Comparison of ENCODE assay signal across 22 cellular contexts in the genomic region with DNA sequence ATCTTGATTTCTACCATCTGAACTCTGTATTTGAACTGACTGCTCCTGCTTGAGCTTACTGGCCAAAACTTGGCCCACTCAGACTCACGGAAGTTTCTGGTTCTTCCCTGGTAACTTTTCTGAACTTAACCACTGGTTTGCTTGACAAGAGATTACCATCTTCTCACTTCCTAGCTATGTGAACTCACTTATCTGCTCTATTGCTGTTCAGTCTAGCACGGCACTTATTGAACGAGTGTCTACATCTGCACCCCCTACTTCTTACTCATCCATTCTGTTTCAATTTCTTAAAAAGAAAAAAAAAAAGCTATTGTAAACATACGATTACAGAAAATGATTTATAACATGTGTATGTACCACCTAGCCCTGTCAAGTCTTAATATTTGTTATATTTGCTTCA. TPM values are rescaled to one million over a fixed set of nuclear protein-coding genes. Genes with fewer than 3 reads are reported as not detected.
DNase-seq lines count a peak whose midpoint lies in the region; ATAC-seq and TF ChIP-seq lines count a peak whose summit lies in the region.
"Had no signal": no experiment of that assay in that cellular context is flagged by ENCODE, and none has a peak within 500 bp of the region (broad histone marks: within the 10 kb centered on the region; RNA-seq: fewer than 3 reads in every experiment).

No MANE protein-coding gene starts in this region.

- no peak overlapping the region for H3K4me3 ChIP-seq in mammary epithelial cell (replicated peaks in 1 of 3; ENCODE audit: insufficient read depth in 1 of 3, low read depth in 2 of 3, low read length in 3 of 3)
- no peak overlapping the region for H3K4me3 ChIP-seq in HL-60 (replicated peaks; ENCODE audit: insufficient read depth, low read length)
- peak overlapping the region; percentile 28 for H3K4me3 ChIP-seq in endodermal cell (ENCODE audit: low read length)
- H3K4me3 ChIP-seq in suprapubic skin: no peak overlapping the region
- H3K4me3 ChIP-seq: A549 had no signal

- dilution Hi-C loops in mammary epithelial cell (cut with HindIII; ENCODE audit: low sequenced_read_pairs): no loop called here

- no peak overlapping the region for H2AFZ ChIP-seq in mammary epithelial cell (ENCODE audit: low read depth, low read length)

- TF ChIP-seq POLR2A in suprapubic skin (IDR thresholded peaks at IDR 0.05): no peak

- H3K9me3 Mint-ChIP-seq in MCF 10A (ENCODE audit: unreplicated experiment) (no peaks in the 10 kb centered on the region), endodermal cell (no peaks in the 10 kb centered on the region)
- H3K9me3 Mint-ChIP-seq in stimulated activated effector memory CD8-positive, alpha-beta T cell treated with anti-CD3 and anti-CD28 coated beads, Interleukin-12 subunit alpha, Interleukin-12 subunit beta, amount 100 ng/mL, for 72 hours: no peaks in the 10 kb centered on the region

- in situ Hi-C loops in mammary epithelial cell (cut with MboI; ENCODE audit: low sequenced_read_pairs in 2 of 2): no loop called here

- H3K36me3 ChIP-seq in mammary epithelial cell (ENCODE audit: insufficient read depth, low read length) (peaks cover 52% of the 10 kb centered on the region), endodermal cell (ENCODE audit: control insufficient read depth, insufficient read depth, low read length) (peaks cover 93% of the 10 kb centered on the region), suprapubic skin (no peaks in the 10 kb centered on the region)

- H3K4me2 ChIP-seq in mammary epithelial cell (ENCODE audit: insufficient read depth, low read depth, low read length): no peak overlapping the region
- H3K4me2 ChIP-seq: A549, SK-N-SH had no signal

- no peak overlapping the region for H3K4me3 Mint-ChIP-seq in MCF 10A (ENCODE audit: unreplicated experiment)
- no peak overlapping the region for H3K4me3 Mint-ChIP-seq in endodermal cell
- no peak overlapping the region for H3K4me3 Mint-ChIP-seq in stimulated activated effector memory CD8-positive, alpha-beta T cell treated with anti-CD3 and anti-CD28 coated beads, Interleukin-12 subunit alpha, Interleukin-12 subunit beta, amount 100 ng/mL, for 72 hours

- no TSS peak for BruUV-seq in MCF 10A (replicated peaks; lab: Mats Ljungman, UMichigan)
- no TSS peak for BruUV-seq in mammary epithelial cell (replicated peaks; lab: Mats Ljungman, UMichigan)

- POLR2A ChIA-PET in MCF 10A (lab: Yijun Ruan, JAX): interaction anchor here (0.7 to 1.2 kb wide), 3 partner anchors 29 to 131 kb away, joined by 3 to 5 read pairs (median 4); a partner anchor contains a TSS

- H3K79me2 ChIP-seq in mammary epithelial cell (ENCODE audit: insufficient read depth, low read length): peaks cover 85% of the 10 kb centered on the region

- H3K9me3 ChIP-seq in mammary epithelial cell (replicated peaks; ENCODE audit: insufficient read depth, low read length): no peaks in the 10 kb centered on the region
- H3K9me3 ChIP-seq in endodermal cell (ENCODE audit: control insufficient read depth, low read length): no peaks in the 10 kb centered on the region
- no peaks in the 10 kb centered on the region for H3K9me3 ChIP-seq in suprapubic skin
- H3K9me3 ChIP-seq: A549, BE2C, SK-N-SH had no signal

- H3K27ac ChIP-seq in mammary epithelial cell (ENCODE audit: insufficient read depth, low read depth, low read length) (no peak overlapping the region), HL-60 (replicated peaks) (peak overlapping the region; percentile 65), endodermal cell (ENCODE audit: low read depth, low read length) (no peak overlapping the region), suprapubic skin (no peak overlapping the region)
- H3K27ac ChIP-seq: A549, RWPE1 had no signal

- peaks cover 3% of the 10 kb centered on the region for H3K4me1 ChIP-seq in mammary epithelial cell (ENCODE audit: insufficient read depth, low read length)
- H3K4me1 ChIP-seq in endodermal cell (ENCODE audit: control insufficient read depth, insufficient read depth, low read length): no peaks in the 10 kb centered on the region
- no peaks in the 10 kb centered on the region for H3K4me1 ChIP-seq in suprapubic skin
- H3K4me1 ChIP-seq: BE2C had no signal

- TF ChIP-seq EP300 in suprapubic skin (IDR thresholded peaks at IDR 0.05): no peak

- peaks cover 15% of the 10 kb centered on the region for H3K36me3 Mint-ChIP-seq in MCF 10A (ENCODE audit: insufficient read depth, unreplicated experiment)
- H3K36me3 Mint-ChIP-seq in endodermal cell (ENCODE audit: low read depth): peaks cover 49% of the 10 kb centered on the region
- H3K36me3 Mint-ChIP-seq in stimulated activated effector memory CD8-positive, alpha-beta T cell treated with anti-CD3 and anti-CD28 coated beads, Interleukin-12 subunit alpha, Interleukin-12 subunit beta, amount 100 ng/mL, for 72 hours: peaks cover 73% of the 10 kb centered on the region

- CTCF ChIA-PET in MCF 10A (lab: Yijun Ruan, JAX): interaction anchor here (0.9 to 11.0 kb wide), 7 partner anchors 13 to 204 kb away, joined by 3 to 268 read pairs (median 5); no protein-coding TSS in a partner anchor
- CTCF ChIA-PET in mammary epithelial cell (lab: Charles Lee; ENCODE audit: low non-redundant PET): no interaction called here

- no peaks in the 10 kb centered on the region for H3K27me3 ChIP-seq in mammary epithelial cell (ENCODE audit: insufficient read depth, low read length)
- no peaks in the 10 kb centered on the region for H3K27me3 ChIP-seq in HL-60 (ENCODE audit: insufficient read depth, poor library complexity, severe bottlenecking)
- no peaks in the 10 kb centered on the region for H3K27me3 ChIP-seq in endodermal cell (ENCODE audit: control insufficient read depth, insufficient read depth, low read length, poor library complexity, severe bottlenecking)
- H3K27me3 ChIP-seq in suprapubic skin: no peaks in the 10 kb centered on the region
- H3K27me3 ChIP-seq: BE2C had no signal

- H4K20me1 ChIP-seq in mammary epithelial cell (ENCODE audit: insufficient read depth, low read length): no peaks in the 10 kb centered on the region

- no peak for ATAC-seq in stimulated activated effector memory CD8-positive, alpha-beta T cell treated with anti-CD3 and anti-CD28 coated beads, Interleukin-12 subunit alpha, Interleukin-12 subunit beta, amount 100 ng/mL, for 72 hours
- no peak for ATAC-seq in GM19395 (IDR thresholded peaks at IDR 0.05; ENCODE audit: unreplicated experiment)
- ATAC-seq: A549 had no signal

- WGBS in mammary epithelial cell (ENCODE audit: low coverage, missing lambda C conversion rate): 98% methylated on average over 4 of the region's 4 CpGs
- WGBS in endodermal cell (ENCODE audit: insufficient coverage in 1 of 2, insufficient read length in 1 of 2), 2 experiments: 93 to 100% methylated on average over 1 to 4 of the region's 4 CpGs
- 84% methylated on average over 4 of the region's 4 CpGs for WGBS in suprapubic skin

- intact Hi-C loops in MCF 10A (cut with micrococcal nuclease) (no loop called here), mammary epithelial cell (cut with micrococcal nuclease) (no loop called here)

- DNase-seq in MCF 10A (ENCODE audit: unreplicated experiment) (no peak), mammary epithelial cell (no peak), HL-60 (ENCODE audit: low read depth in 1 of 2, low spot score in 1 of 2) (no peak), endodermal cell (no peak), nucleus accumbens (lab: John Stamatoyannopoulos, UW) (no peak), suprapubic skin (ENCODE audit: low spot score in 2 of 2) (no peak)
- DNase-seq in stimulated activated effector memory CD8-positive, alpha-beta T cell treated with anti-CD3 and anti-CD28 coated beads, Interleukin-12 subunit alpha, Interleukin-12 subunit beta, amount 100 ng/mL, for 72 hours (ENCODE audit: low spot score in 2 of 2): no peak
- DNase-seq: BE2C, GDM1, H7, KBM-7, NCI-H1092 treated with DMSO at 0.1 percent for 48 hours, NCI-H146, NCI-H2029, NCI-H226, NCI-H510A treated with DMSO at 0.1 percent for 48 hours, NCI-H748 treated with DMSO at 0.1 percent for 48 hours, SHP77 treated with DMSO at 0.1 percent for 48 hours, SK-N-SH had no signal

- peaks cover 26% of the 10 kb centered on the region for H3K4me1 Mint-ChIP-seq in MCF 10A (ENCODE audit: insufficient read depth, unreplicated experiment)
- peaks cover 8% of the 10 kb centered on the region for H3K4me1 Mint-ChIP-seq in endodermal cell
- H3K4me1 Mint-ChIP-seq in stimulated activated effector memory CD8-positive, alpha-beta T cell treated with anti-CD3 and anti-CD28 coated beads, Interleukin-12 subunit alpha, Interleukin-12 subunit beta, amount 100 ng/mL, for 72 hours: peaks cover 27% of the 10 kb centered on the region

- H3K9ac ChIP-seq in mammary epithelial cell (ENCODE audit: insufficient read depth, low read length) (no peak overlapping the region), endodermal cell (ENCODE audit: extremely low read depth, low read length, poor library complexity, severe bottlenecking) (no peak overlapping the region)
- H3K9ac ChIP-seq: SK-N-SH had no signal

- no peaks in the 10 kb centered on the region for H3K27me3 Mint-ChIP-seq in MCF 10A (ENCODE audit: insufficient read depth, unreplicated experiment)
- no peaks in the 10 kb centered on the region for H3K27me3 Mint-ChIP-seq in endodermal cell (ENCODE audit: insufficient read depth)

- no peak for TF ChIP-seq CTCF in MCF 10A (IDR thresholded peaks at IDR 0.05; ENCODE audit: unreplicated experiment)
- TF ChIP-seq CTCF in mammary epithelial cell (conservative IDR thresholded peaks at IDR 0.05 in 1 of 2, IDR thresholded peaks at IDR 0.05 in 1 of 2; ENCODE audit: extremely low read depth in 1 of 2, insufficient read depth in 1 of 2, low read depth in 1 of 2, low read length in 2 of 2): no peak
- TF ChIP-seq CTCF in HL-60 (IDR thresholded peaks at IDR 0.05; ENCODE audit: insufficient read depth, low read length): no peak
- no peak for TF ChIP-seq CTCF in endodermal cell (conservative IDR thresholded peaks at IDR 0.05)
- no peak for TF ChIP-seq CTCF in suprapubic skin (IDR thresholded peaks at IDR 0.05)

- H3K27ac Mint-ChIP-seq in MCF 10A (ENCODE audit: low read depth, unreplicated experiment) (peak overlapping the region; percentile 65), endodermal cell (no peak overlapping the region)
- peak overlapping the region; percentile 11 for H3K27ac Mint-ChIP-seq in stimulated activated effector memory CD8-positive, alpha-beta T cell treated with anti-CD3 and anti-CD28 coated beads, Interleukin-12 subunit alpha, Interleukin-12 subunit beta, amount 100 ng/mL, for 72 hours

RNA-seq across cellular contexts. Expression of a gene that starts 9.0 kb away (rescaled TPM):
- 14.7 and 21.6 TPM in 2 replicates for total RNA-seq in MCF 10A (2022)
- total RNA-seq in mammary epithelial cell: 10 to 100 TPM in 1 of 2 donors, under 1 TPM in 1; 0.83 to 32.7 TPM
- polyA plus RNA-seq in mammary epithelial cell: 15.1 TPM
- polyA minus RNA-seq in mammary epithelial cell: 18.2 TPM
- 10 to 100 TPM; 20.1 to 30.3 TPM for total RNA-seq in endodermal cell
- polyA plus RNA-seq in endodermal cell (2013, experiment 1 of 2): 29.4 TPM
- 34.1 TPM for polyA plus RNA-seq in endodermal cell (2013, experiment 2 of 2)
- 1 to 10 TPM; 1.7 to 9.1 (median 3.2) TPM for total RNA-seq in suprapubic skin

RNA-seq across cellular contexts. Expression of a gene that starts 28.8 kb away (rescaled TPM):
- total RNA-seq in MCF 10A (2022) (99.1 and 170 TPM in 2 replicates), mammary epithelial cell (100 to 1,000 TPM in 1 of 2 donors, 10 to 100 TPM in 1; 17.5 to 184 TPM), endodermal cell (1 to 10 TPM in 1 of 2 donors, under 1 TPM in 1; 0.73 to 1.0 TPM), suprapubic skin (1 to 10 TPM in 1 of 4 donors, under 1 TPM in 2, not detected in 1; 0.49 to 1.1 (median 0.76) TPM)
- 26.3 TPM for polyA plus RNA-seq in mammary epithelial cell
- 69.9 TPM for polyA minus RNA-seq in mammary epithelial cell
- polyA plus RNA-seq in endodermal cell (2013, experiment 1 of 2): 0.21 TPM
- polyA plus RNA-seq in endodermal cell (2013, experiment 2 of 2): 0.25 TPM
- polyA plus RNA-seq: SK-N-SH had no signal

RNA-seq across cellular contexts. Expression of a gene that starts 34.6 kb away (rescaled TPM):
- total RNA-seq in MCF 10A (2022) (not detected in 2 replicates), mammary epithelial cell (1 to 10 TPM; 1.2 to 1.4 TPM), endodermal cell (not detected), suprapubic skin (1 to 10 TPM in 1 of 4 donors, not detected in 3; 4.2 TPM)
- 0.07 TPM for polyA plus RNA-seq in mammary epithelial cell
- not detected for polyA minus RNA-seq in mammary epithelial cell
- not detected for polyA plus RNA-seq in endodermal cell (2013, experiment 1 of 2)
- polyA plus RNA-seq in endodermal cell (2013, experiment 2 of 2): not detected
- total RNA-seq: H7 had no signal
- polyA plus RNA-seq: A549, SK-N-SH had no signal

Comparison
In these comparisons a context has a peak if more than half of its experiments do, and no peak if none do; other contexts are left out.
1. RNA of a gene that starts 28.8 kb away (total RNA-seq): 17.5 to 184 TPM in mammary epithelial cell and 99.1 to 170 TPM in MCF 10A; 0.73 to 1.0 TPM in endodermal cell and 0.49 to 1.1 TPM in suprapubic skin; every median in the first group is over 4 times any median in the second.